ENCODE assay signal across 21 cellular contexts in the genomic region with DNA sequence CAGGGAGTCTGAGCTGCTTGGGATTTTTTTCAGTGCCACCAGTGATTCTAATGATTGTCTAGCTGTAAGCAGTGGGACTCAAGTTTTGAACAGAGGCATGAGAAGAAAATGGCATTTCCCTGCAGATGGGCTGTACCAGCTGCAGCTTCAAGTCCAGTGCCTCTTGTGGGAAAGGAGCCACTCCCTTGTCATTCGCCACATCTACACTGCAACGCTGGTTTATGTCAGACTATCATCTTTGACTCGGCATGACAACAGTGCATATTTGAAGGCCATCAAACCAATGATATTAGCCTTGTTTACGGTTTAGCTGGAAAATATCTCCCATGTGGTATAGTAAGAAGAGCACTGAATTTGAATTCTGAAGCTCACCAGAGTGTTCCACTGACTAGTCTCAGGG. TPM values are rescaled to one million over a fixed set of nuclear protein-coding genes. Genes with fewer than 3 reads are reported as not detected.
"Had no signal": no experiment of that assay in that cellular context is flagged by ENCODE, and none has a peak within 500 bp of the region (broad histone marks: within the 10 kb centered on the region; RNA-seq: fewer than 3 reads in every experiment).

No MANE protein-coding gene starts in this region.

- H3K36me3 ChIP-seq: heart right ventricle, ovary, right atrium auricular region, sigmoid colon, suprapubic skin, thyroid gland had no signal

- H3K27ac Mint-ChIP-seq: type B pancreatic cell had no signal

- H3K27ac ChIP-seq: heart right ventricle, neutrophil, ovary, right atrium auricular region, sigmoid colon, suprapubic skin, thyroid gland had no signal

- H3K4me3 Mint-ChIP-seq: naive thymus-derived CD8-positive, alpha-beta T cell; type B pancreatic cell had no signal

- DNase-seq: dermis blood vessel endothelial cell; erythroblast; heart right ventricle; hypothalamus; kidney glomerular epithelial cell; naive thymus-derived CD8-positive, alpha-beta T cell; ovary; sigmoid colon; small intestine; stimulated activated CD4-positive, alpha-beta T cell treated with anti-CD3 and anti-CD28 coated beads, Interleukin-2, amount 100 ng/mL, for 48 hours; stimulated activated naive CD4-positive, alpha-beta T cell treated with Interleukin-2 at 50 U/mL for 16 hours; thyroid gland had no signal

- H3K9me3 ChIP-seq: heart right ventricle, neutrophil, ovary, right atrium auricular region, sigmoid colon, suprapubic skin, thyroid gland had no signal

- H3K27me3 Mint-ChIP-seq: type B pancreatic cell had no signal

- H3K4me3 ChIP-seq: heart right ventricle, ovary, right atrium auricular region, sigmoid colon, suprapubic skin, thyroid gland had no signal

- H3K9me3 Mint-ChIP-seq: naive thymus-derived CD8-positive, alpha-beta T cell; type B pancreatic cell had no signal

- H3K4me1 ChIP-seq: right atrium auricular region had no signal

- H3K36me3 Mint-ChIP-seq: naive thymus-derived CD8-positive, alpha-beta T cell; type B pancreatic cell had no signal

- FAIRE-seq: colon, endothelial cell of umbilical vein, frontal cortex, islet of Langerhans, small intestine, urothelium cell line had no signal

- H3K27me3 ChIP-seq: heart right ventricle, neutrophil, ovary, right atrium auricular region, sigmoid colon, suprapubic skin, thyroid gland had no signal

- ATAC-seq: heart right ventricle; naive thymus-derived CD8-positive, alpha-beta T cell had no signal

RNA-seq across cellular contexts. Expression of a gene that starts 22.2 kb away (rescaled TPM):
- total RNA-seq: naive thymus-derived CD8-positive, alpha-beta T cell; suprapubic skin had no signal
- polyA plus RNA-seq: naive thymus-derived CD8-positive, alpha-beta T cell had no signal

RNA-seq across cellular contexts. Expression of a gene that starts 54.1 kb away (rescaled TPM):
- total RNA-seq: endothelial cell of umbilical vein; naive thymus-derived CD8-positive, alpha-beta T cell had no signal
- polyA plus RNA-seq: endothelial cell of umbilical vein; naive thymus-derived CD8-positive, alpha-beta T cell had no signal
